8 cellular contexts compared by ENCODE assay signal in genomic region chr13:41019027-41019487, GRCh38. TPM values are rescaled to one million over a fixed set of nuclear protein-coding genes. Genes with fewer than 3 reads are reported as not detected.
DNase-seq lines count a peak whose midpoint lies in the region; ATAC-seq and TF ChIP-seq lines count a peak whose summit lies in the region.

TSS of gene ELF1 (minus strand) at chr13:41019316. CDS start at chr13:40982054, 37,262 bp downstream.

- no peak for TF ChIP-seq CTCF in NB4 (IDR thresholded peaks at IDR 0.05; ENCODE audit: low read depth, low read length)
- no peak for TF ChIP-seq CTCF in WTC11 (IDR thresholded peaks at IDR 0.05)

- POLR2A ChIA-PET in WTC11 (lab: Charles Lee): no interaction called here

- H3K27ac Mint-ChIP-seq in WTC11: peak within 1 kb of the TSS; percentile 82

- H3K4me3 ChIP-seq in NB4 (ENCODE audit: low read depth, low read length): peak within 1 kb of the TSS; percentile 92

- ATAC-seq in HG02759 (IDR thresholded peaks at IDR 0.05; ENCODE audit: unreplicated experiment): peak; percentile 92
- no peak; the same call in 1 of the 2 replicates for ATAC-seq in WTC11

- H3K36me3 Mint-ChIP-seq in WTC11: no peaks in the 10 kb centered on the region

- H3K27me3 Mint-ChIP-seq in WTC11 (ENCODE audit: low read depth): no peaks in the 10 kb centered on the region

- peak; percentile 49 for DNase-seq in NK-92 treated with Interleukin-12 subunit alpha and Interleukin-12 subunit beta, amount 100 ng/mL, for 24 hours (lab: John Stamatoyannopoulos, UW)
- DNase-seq in NK-92 (lab: John Stamatoyannopoulos, UW; ENCODE audit: unreplicated experiment) (no peak), NB4 (ENCODE audit: low read depth) (peak; percentile 93), WTC11 (ENCODE audit: low spot score) (no peak), dermis microvascular lymphatic vessel endothelial cell (ENCODE audit: low read depth in 2 of 2) (peak; percentile 27 to 79), medulla oblongata (ENCODE audit: extremely low spot score) (peak; percentile 80)
- peak; percentile 45 for DNase-seq in stimulated activated naive CD4-positive, alpha-beta T cell treated with Interleukin-2 at 50 U/mL for 16 hours (lab: John Stamatoyannopoulos, UW)

- H3K4me1 Mint-ChIP-seq in WTC11: peaks cover 56% of the 10 kb centered on the region

- H3K9me3 Mint-ChIP-seq in WTC11: no peaks in the 10 kb centered on the region

- H3K4me3 Mint-ChIP-seq in WTC11: no peak within 1 kb of the TSS

- peak; percentile 77 for TF ChIP-seq POLR2A in NB4 (IDR thresholded peaks at IDR 0.05; ENCODE audit: extremely low read depth, insufficient read length)

- CTCF ChIA-PET in WTC11 (lab: Charles Lee): interaction anchor here (0.9 to 1.9 kb wide), 4 partner anchors 36 to 280 kb away, joined by 3 to 9 read pairs (median 4); no protein-coding TSS in a partner anchor

TF ChIP-seq in WTC11, 78 proteins besides CTCF, POLR2A, EP300 and RAD21:
- no peak for TF ChIP-seq PRRX2 (CRISPR knock-in tag; IDR thresholded peaks at IDR 0.05)
- no peak for TF ChIP-seq MAX (CRISPR knock-in tag; IDR thresholded peaks at IDR 0.05)
- TF ChIP-seq SMAD3 (CRISPR knock-in tag; IDR thresholded peaks at IDR 0.05; ENCODE audit: borderline replicate concordance): no peak
- no peak for TF ChIP-seq FOXP1 (CRISPR knock-in tag; IDR thresholded peaks at IDR 0.05; ENCODE audit: borderline replicate concordance)
- TF ChIP-seq OVOL2 (CRISPR knock-in tag; IDR thresholded peaks at IDR 0.05; ENCODE audit: borderline replicate concordance): no peak
- no peak for TF ChIP-seq SMAD4 (CRISPR knock-in tag; IDR thresholded peaks at IDR 0.05)
- no peak for TF ChIP-seq PRDM15 (CRISPR knock-in tag; IDR thresholded peaks at IDR 0.05)
- TF ChIP-seq, protein P1, sequence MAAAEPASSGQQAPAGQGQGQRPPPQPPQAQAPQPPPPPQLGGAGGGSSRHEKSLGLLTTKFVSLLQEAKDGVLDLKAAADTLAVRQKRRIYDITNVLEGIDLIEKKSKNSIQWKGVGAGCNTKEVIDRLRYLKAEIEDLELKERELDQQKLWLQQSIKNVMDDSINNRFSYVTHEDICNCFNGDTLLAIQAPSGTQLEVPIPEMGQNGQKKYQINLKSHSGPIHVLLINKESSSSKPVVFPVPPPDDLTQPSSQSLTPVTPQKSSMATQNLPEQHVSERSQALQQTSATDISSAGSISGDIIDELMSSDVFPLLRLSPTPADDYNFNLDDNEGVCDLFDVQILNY (CRISPR knock-in tag; IDR thresholded peaks at IDR 0.05): no peak
- no peak for TF ChIP-seq NFATC4 (CRISPR knock-in tag; IDR thresholded peaks at IDR 0.05)
- TF ChIP-seq ZNF281 (CRISPR knock-in tag; IDR thresholded peaks at IDR 0.05): no peak

RNA-seq across cellular contexts. Expression of gene ELF1, which starts in this region (rescaled TPM):
- total RNA-seq in WTC11 (2021) (17.4 to 19.3 TPM (median 18.7 TPM) in 3 replicates), dermis microvascular lymphatic vessel endothelial cell (71.9 and 106 TPM in 2 replicates)

Comparison
In these comparisons a context has a peak if more than half of its experiments do, and no peak if none do; other contexts are left out.
1. DNase-seq: peak in NK-92 treated with Interleukin-12 subunit alpha and Interleukin-12 subunit beta, amount 100 ng/mL, for 24 hours (single experiment), NB4 (single experiment), dermis microvascular lymphatic vessel endothelial cell (2 of 2), medulla oblongata (single experiment) and stimulated activated naive CD4-positive, alpha-beta T cell treated with Interleukin-2 at 50 U/mL for 16 hours (single experiment); none in NK-92 (single experiment) and WTC11 (single experiment).